ENCODE assay signal across 1 cellular context in the genomic region with DNA sequence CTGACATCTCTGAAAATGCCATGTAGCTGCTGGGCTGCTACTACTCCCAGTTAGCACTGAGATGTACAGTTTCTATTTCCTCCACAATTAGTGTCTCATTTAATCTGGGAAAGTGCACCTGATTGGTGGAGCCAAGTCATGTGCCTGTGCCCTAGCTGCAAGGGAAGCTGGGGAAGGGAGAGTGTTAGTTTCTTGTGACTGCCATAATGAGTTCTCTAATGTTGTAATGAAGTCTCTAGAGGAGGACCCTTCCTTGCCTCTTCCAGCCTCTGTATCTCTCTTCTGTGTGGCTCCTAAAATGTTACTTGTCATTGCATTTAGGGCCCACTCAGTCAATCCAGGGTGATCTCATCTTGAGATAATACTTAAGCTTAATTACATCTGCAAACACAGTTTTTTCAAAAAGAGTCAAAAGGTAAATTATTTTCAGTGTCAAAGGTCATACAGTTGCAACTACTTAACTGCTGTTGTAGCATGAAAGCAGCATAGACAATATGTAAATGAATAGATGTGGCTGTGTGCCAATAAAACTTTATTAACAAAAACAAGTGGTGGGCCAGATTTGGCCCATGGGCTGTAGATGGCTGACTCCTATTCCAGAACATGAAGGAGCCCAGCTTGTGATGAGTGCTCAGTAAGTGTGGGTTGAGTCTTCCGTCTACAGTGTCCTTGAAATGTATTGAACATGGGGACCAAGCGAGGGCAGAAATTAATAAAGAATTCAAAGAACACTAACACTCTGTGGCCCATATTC.
TF ChIP-seq lines count a peak whose summit lies in the region.

No MANE protein-coding gene starts in this region.

TF ChIP-seq in K562, 482 proteins besides CTCF, POLR2A, EP300 and RAD21 (continued from another document):
- TF ChIP-seq, protein P1, sequence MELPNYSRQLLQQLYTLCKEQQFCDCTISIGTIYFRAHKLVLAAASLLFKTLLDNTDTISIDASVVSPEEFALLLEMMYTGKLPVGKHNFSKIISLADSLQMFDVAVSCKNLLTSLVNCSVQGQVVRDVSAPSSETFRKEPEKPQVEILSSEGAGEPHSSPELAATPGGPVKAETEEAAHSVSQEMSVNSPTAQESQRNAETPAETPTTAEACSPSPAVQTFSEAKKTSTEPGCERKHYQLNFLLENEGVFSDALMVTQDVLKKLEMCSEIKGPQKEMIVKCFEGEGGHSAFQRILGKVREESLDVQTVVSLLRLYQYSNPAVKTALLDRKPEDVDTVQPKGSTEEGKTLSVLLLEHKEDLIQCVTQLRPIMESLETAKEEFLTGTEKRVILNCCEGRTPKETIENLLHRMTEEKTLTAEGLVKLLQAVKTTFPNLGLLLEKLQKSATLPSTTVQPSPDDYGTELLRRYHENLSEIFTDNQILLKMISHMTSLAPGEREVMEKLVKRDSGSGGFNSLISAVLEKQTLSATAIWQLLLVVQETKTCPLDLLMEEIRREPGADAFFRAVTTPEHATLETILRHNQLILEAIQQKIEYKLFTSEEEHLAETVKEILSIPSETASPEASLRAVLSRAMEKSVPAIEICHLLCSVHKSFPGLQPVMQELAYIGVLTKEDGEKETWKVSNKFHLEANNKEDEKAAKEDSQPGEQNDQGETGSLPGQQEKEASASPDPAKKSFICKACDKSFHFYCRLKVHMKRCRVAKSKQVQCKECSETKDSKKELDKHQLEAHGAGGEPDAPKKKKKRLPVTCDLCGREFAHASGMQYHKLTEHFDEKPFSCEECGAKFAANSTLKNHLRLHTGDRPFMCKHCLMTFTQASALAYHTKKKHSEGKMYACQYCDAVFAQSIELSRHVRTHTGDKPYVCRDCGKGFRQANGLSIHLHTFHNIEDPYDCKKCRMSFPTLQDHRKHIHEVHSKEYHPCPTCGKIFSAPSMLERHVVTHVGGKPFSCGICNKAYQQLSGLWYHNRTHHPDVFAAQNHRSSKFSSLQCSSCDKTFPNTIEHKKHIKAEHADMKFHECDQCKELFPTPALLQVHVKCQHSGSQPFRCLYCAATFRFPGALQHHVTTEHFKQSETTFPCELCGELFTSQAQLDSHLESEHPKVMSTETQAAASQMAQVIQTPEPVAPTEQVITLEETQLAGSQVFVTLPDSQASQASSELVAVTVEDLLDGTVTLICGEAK (IDR thresholded peaks at IDR 0.05), result peak; percentile 96
- TF ChIP-seq, protein P1 (CRISPR knock-in tag; IDR thresholded peaks at IDR 0.05), result peak; percentile 96
- TF ChIP-seq ZNF699 (CRISPR knock-in tag; IDR thresholded peaks at IDR 0.05; ENCODE audit: insufficient replicate concordance), result no peak
- TF ChIP-seq GTF2F1 (IDR thresholded peaks at IDR 0.05; ENCODE audit: low read depth, low read length), result no peak
- TF ChIP-seq RAD51 (IDR thresholded peaks at IDR 0.05; ENCODE audit: borderline replicate concordance, low read depth), result peak; percentile 73
- 0 out of 2 replicates have a peak, but pooled peaks have one; percentile 50 for TF ChIP-seq HLTF (IDR thresholded peaks at IDR 0.05)
- TF ChIP-seq, protein P2, sequence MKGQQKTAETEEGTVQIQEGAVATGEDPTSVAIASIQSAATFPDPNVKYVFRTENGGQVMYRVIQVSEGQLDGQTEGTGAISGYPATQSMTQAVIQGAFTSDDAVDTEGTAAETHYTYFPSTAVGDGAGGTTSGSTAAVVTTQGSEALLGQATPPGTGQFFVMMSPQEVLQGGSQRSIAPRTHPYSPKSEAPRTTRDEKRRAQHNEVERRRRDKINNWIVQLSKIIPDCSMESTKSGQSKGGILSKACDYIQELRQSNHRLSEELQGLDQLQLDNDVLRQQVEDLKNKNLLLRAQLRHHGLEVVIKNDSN (CRISPR knock-in tag; IDR thresholded peaks at IDR 0.05), result peak; percentile 94
- no peak for TF ChIP-seq RBM14 (IDR thresholded peaks at IDR 0.05; ENCODE audit: borderline replicate concordance, insufficient read depth, low read depth, low read length)
- TF ChIP-seq, protein P3, sequence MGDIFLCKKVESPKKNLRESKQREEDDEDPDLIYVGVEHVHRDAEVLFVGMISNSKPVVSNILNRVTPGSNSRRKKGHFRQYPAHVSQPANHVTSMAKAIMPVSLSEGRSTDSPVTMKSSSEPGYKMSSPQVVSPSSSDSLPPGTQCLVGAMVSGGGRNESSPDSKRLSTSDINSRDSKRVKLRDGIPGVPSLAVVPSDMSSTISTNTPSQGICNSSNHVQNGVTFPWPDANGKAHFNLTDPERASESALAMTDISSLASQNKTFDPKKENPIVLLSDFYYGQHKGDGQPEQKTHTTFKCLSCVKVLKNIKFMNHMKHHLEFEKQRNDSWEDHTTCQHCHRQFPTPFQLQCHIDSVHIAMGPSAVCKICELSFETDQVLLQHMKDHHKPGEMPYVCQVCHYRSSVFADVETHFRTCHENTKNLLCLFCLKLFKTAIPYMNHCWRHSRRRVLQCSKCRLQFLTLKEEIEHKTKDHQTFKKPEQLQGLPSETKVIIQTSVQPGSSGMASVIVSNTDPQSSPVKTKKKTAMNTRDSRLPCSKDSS (IDR thresholded peaks at IDR 0.05; ENCODE audit: low read depth, partially characterized antibody), result peak; percentile 50
- TF ChIP-seq CBX3 (IDR thresholded peaks at IDR 0.05; ENCODE audit: borderline replicate concordance in 1 of 2, low read length in 2 of 2), result peak in 1 of 2 experiments; percentile 94; a peak in 1 of 3 replicates
- TF ChIP-seq BMI1 (IDR thresholded peaks at IDR 0.05; ENCODE audit: low read length), result no peak
- peak; percentile 65 for TF ChIP-seq NFIC (IDR thresholded peaks at IDR 0.05)
- peak; percentile 35; the same call in 1 of the 2 replicates for TF ChIP-seq NR2C1 (IDR thresholded peaks at IDR 0.05)
- peak; percentile 49; the same call in 1 of the 2 replicates for TF ChIP-seq NR2C1 (tag; IDR thresholded peaks at IDR 0.05)
- TF ChIP-seq PYGO2 (tag; IDR thresholded peaks at IDR 0.05), result no peak
- peak; percentile 23 to 81; a peak in 2 of 4 replicates for TF ChIP-seq TRIM24 (IDR thresholded peaks at IDR 0.05)
- TF ChIP-seq FOS (IDR thresholded peaks at IDR 0.05; ENCODE audit: extremely low read depth, insufficient read length), result peak; percentile 5
- TF ChIP-seq ZNF384 (IDR thresholded peaks at IDR 0.05; ENCODE audit: low read depth, low read length), result no peak
- TF ChIP-seq TRIM28 (IDR thresholded peaks at IDR 0.05), result peak; percentile 88
- TF ChIP-seq ZEB2 (IDR thresholded peaks at IDR 0.05), result no peak
TF ChIP-seq in K562: peak in this region for 14.
